In the genomic region with DNA sequence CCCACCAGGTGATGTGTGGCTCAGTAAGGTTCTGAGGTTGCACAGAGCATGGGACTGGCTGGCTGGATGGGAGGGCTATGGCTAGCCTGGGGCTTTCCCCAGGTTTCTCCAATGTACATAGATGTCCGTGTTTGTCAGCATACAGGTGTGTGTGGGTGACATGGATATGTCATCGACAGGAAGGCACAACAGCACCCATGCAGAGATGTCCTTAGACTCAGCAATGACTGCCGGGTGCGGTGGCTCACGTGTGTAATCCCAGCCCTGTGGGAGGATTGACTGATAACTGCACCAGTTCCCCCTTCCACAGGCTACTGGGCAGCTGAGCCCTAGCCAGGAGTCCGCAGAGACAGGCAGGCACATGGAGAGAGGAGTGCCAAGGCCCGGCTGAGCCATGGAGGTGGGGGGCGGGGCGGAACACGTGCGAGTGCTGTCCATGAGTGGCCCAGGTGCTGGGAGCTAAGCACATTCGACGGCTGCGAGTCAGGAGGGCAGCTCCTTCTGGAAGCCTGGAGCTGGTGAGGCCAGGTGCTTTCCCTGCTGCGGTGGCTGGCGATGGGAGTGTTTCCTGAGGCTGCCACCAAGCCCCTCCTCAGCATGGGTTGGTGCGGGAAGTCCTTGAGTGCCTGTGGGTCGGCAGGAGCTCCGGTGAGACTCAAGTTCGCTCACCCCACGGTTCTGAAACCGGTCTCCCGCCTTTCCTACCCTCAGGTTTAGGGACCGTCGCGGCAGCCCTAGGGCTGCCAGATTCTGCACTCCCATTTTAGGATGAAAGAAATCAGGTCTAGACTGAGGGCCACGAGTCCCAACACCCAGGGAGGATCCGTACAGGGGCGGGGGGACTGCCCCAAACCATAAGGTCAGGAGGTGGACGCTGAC, we compare ENCODE assay signal across 9 cellular contexts. TPM values are rescaled to one million over a fixed set of nuclear protein-coding genes. Genes with fewer than 3 reads are reported as not detected.
DNase-seq lines count a peak whose midpoint lies in the region; ATAC-seq and TF ChIP-seq lines count a peak whose summit lies in the region.
"Had no signal": no experiment of that assay in that cellular context is flagged by ENCODE, and none has a peak within 500 bp of the region (broad histone marks: within the 10 kb centered on the region; RNA-seq: fewer than 3 reads in every experiment).

No MANE protein-coding gene starts in this region.

- no peaks in the 10 kb centered on the region for H3K27me3 ChIP-seq in BE2C
- H3K27me3 ChIP-seq in trophoblast cell (ENCODE audit: insufficient read depth, low read length), result no peaks in the 10 kb centered on the region

- H3K9me3 ChIP-seq in BE2C (peaks cover 6% of the 10 kb centered on the region; the same call in 1 of the 2 replicates), trophoblast cell (ENCODE audit: insufficient read depth, low read depth, low read length) (peaks cover 3% of the 10 kb centered on the region)

- DNase-seq in BE2C (peak; percentile 60), NCI-H2029 (lab: John Stamatoyannopoulos, UW) (peak; percentile 67), foreskin fibroblast (peak in 1 of 2 donors; percentile 28), trophoblast cell (peak; percentile 57 to 69), T1000 (lab: John Stamatoyannopoulos, UW) (no peak), globus pallidus (ENCODE audit: low spot score) (no peak)
- peak; percentile 30 for DNase-seq in activated T-cell treated with anti-CD3 and anti-CD28 coated beads, Interleukin-2, amount 50 U/mL, for 4 hours

- no peaks in the 10 kb centered on the region for H3K9me3 Mint-ChIP-seq in activated T-cell treated with anti-CD3 and anti-CD28 coated beads, Interleukin-2, amount 50 U/mL, for 4 hours

- no peaks in the 10 kb centered on the region for H3K27me3 Mint-ChIP-seq in activated T-cell treated with anti-CD3 and anti-CD28 coated beads, Interleukin-2, amount 50 U/mL, for 4 hours (ENCODE audit: low read depth)

- H2AFZ ChIP-seq in trophoblast cell (ENCODE audit: insufficient read depth, low read length, poor library complexity), result no peak overlapping the region

- H3K36me3 ChIP-seq in BE2C (peaks cover 13% of the 10 kb centered on the region), trophoblast cell (ENCODE audit: control insufficient read depth in 1 of 2, insufficient read depth in 2 of 2, low read length in 2 of 2) (no peaks in the 10 kb centered on the region)

- TF ChIP-seq CTCF in BE2C (IDR thresholded peaks at IDR 0.05; ENCODE audit: low read depth, low read length) (no peak), foreskin fibroblast (IDR thresholded peaks at IDR 0.05; ENCODE audit: low read depth, low read length) (no peak)

- H3K18ac ChIP-seq in trophoblast cell (ENCODE audit: low read length), result peak overlapping the region; percentile 18

- H2BK12ac ChIP-seq in trophoblast cell (ENCODE audit: low read length), result no peak overlapping the region

- peak overlapping the region; percentile 97 for H4K12ac ChIP-seq in trophoblast cell (ENCODE audit: low read depth, low read length)

- peak; percentile 2 for ATAC-seq in GM21825 (IDR thresholded peaks at IDR 0.05; ENCODE audit: unreplicated experiment)
- peak; percentile 8 to 16 for ATAC-seq in activated T-cell treated with anti-CD3 and anti-CD28 coated beads, Interleukin-2, amount 50 U/mL, for 4 hours

- peak overlapping the region; percentile 25 for H3K4ac ChIP-seq in trophoblast cell (ENCODE audit: low read depth, low read length)

- H3K4me3 Mint-ChIP-seq in activated T-cell treated with anti-CD3 and anti-CD28 coated beads, Interleukin-2, amount 50 U/mL, for 4 hours, result peak overlapping the region; percentile 92

- peaks cover 37% of the 10 kb centered on the region for H3K4me1 Mint-ChIP-seq in activated T-cell treated with anti-CD3 and anti-CD28 coated beads, Interleukin-2, amount 50 U/mL, for 4 hours (ENCODE audit: low read depth)

- peaks cover 23% of the 10 kb centered on the region for H3K79me1 ChIP-seq in trophoblast cell (ENCODE audit: low read length)

- peak overlapping the region; percentile 1 for H2AK5ac ChIP-seq in trophoblast cell (ENCODE audit: low read length)

- peak overlapping the region; percentile 70 for H3K9ac ChIP-seq in trophoblast cell (ENCODE audit: low read length)

- peak overlapping the region; percentile 93 for H3K14ac ChIP-seq in trophoblast cell (ENCODE audit: low read length)

- H2BK5ac ChIP-seq in trophoblast cell (ENCODE audit: low read depth, low read length, poor library complexity), result peak overlapping the region; percentile 11

- WGBS in trophoblast cell (ENCODE audit: extremely low coverage, insufficient coverage, insufficient read length), result no CpG with 5 or more reads among the region's 30 CpGs

- H2BK120ac ChIP-seq in trophoblast cell (ENCODE audit: insufficient read depth, low read length, poor library complexity), result peak overlapping the region; percentile 4

- H3K23ac ChIP-seq in trophoblast cell (ENCODE audit: low read length), result no peak overlapping the region

- H3K4me1 ChIP-seq in BE2C (peaks cover 9% of the 10 kb centered on the region), trophoblast cell (ENCODE audit: control insufficient read depth in 1 of 2, insufficient read depth in 2 of 2, low read length in 2 of 2) (peaks cover 24 to 29% of the 10 kb centered on the region in 2 experiments)

- peak overlapping the region; percentile 93 for H4K91ac ChIP-seq in trophoblast cell (ENCODE audit: low read depth, low read length)

- H3K27ac ChIP-seq in trophoblast cell (ENCODE audit: low read depth, low read length), result no peak overlapping the region

- peaks cover 7% of the 10 kb centered on the region for H3K79me2 ChIP-seq in trophoblast cell (ENCODE audit: control insufficient read depth, insufficient read depth, low read length, poor library complexity)

- H3K4me3 ChIP-seq in BE2C (ENCODE audit: low read depth, low read length) (peak overlapping the region; percentile 84), foreskin fibroblast (ENCODE audit: low read depth in 1 of 2, low read length in 2 of 2) (peak overlapping the region; percentile 67 to 90), trophoblast cell (ENCODE audit: low read depth, low read length) (peak overlapping the region; percentile 82)

- peak overlapping the region; percentile 92 for H4K8ac ChIP-seq in trophoblast cell (ENCODE audit: low read depth, low read length)

- peaks cover 7% of the 10 kb centered on the region for H3K36me3 Mint-ChIP-seq in activated T-cell treated with anti-CD3 and anti-CD28 coated beads, Interleukin-2, amount 50 U/mL, for 4 hours (ENCODE audit: insufficient read depth)

- H3K4me2 ChIP-seq in trophoblast cell (ENCODE audit: low read length), result peak overlapping the region; percentile 76

RNA-seq across cellular contexts. Expression of a gene that starts 0.9 kb away (rescaled TPM):
- polyA plus RNA-seq in BE2C (2012; ENCODE audit: insufficient read depth, insufficient read length, low read depth), result 69.7 TPM
- total RNA-seq in activated T-cell treated with anti-CD3 and anti-CD28 coated beads, Interleukin-2, amount 50 U/mL, for 4 hours, result 10 to 100 TPM; 41.4 to 41.9 (median 41.6) TPM
- polyA plus RNA-seq in trophoblast cell (2013), result 12.8 and 13.1 TPM in 2 replicates

RNA-seq across cellular contexts. Expression of a gene that starts 15.6 kb away (rescaled TPM):
- polyA plus RNA-seq in BE2C (2012; ENCODE audit: insufficient read depth, insufficient read length, low read depth), result 6.0 TPM
- total RNA-seq in activated T-cell treated with anti-CD3 and anti-CD28 coated beads, Interleukin-2, amount 50 U/mL, for 4 hours, result under 1 TPM; 0.40 to 0.56 (median 0.41) TPM
- 8.7 and 9.0 TPM in 2 replicates for polyA plus RNA-seq in trophoblast cell (2013)

RNA-seq across cellular contexts. Expression of a gene that starts 29.5 kb away (rescaled TPM):
- 1.8 TPM for polyA plus RNA-seq in BE2C (2012; ENCODE audit: insufficient read depth, insufficient read length, low read depth)
- not detected for total RNA-seq in activated T-cell treated with anti-CD3 and anti-CD28 coated beads, Interleukin-2, amount 50 U/mL, for 4 hours
- 0.01 TPM in 1 of 2 replicates, not detected in the other for polyA plus RNA-seq in trophoblast cell (2013)
- total RNA-seq: pulmonary artery endothelial cell had no signal

RNA-seq across cellular contexts. Expression of a gene that starts 39.5 kb away (rescaled TPM):
- 287 TPM for polyA plus RNA-seq in BE2C (2012; ENCODE audit: insufficient read depth, insufficient read length, low read depth)
- total RNA-seq in activated T-cell treated with anti-CD3 and anti-CD28 coated beads, Interleukin-2, amount 50 U/mL, for 4 hours, result 100 to 1,000 TPM; 192 to 199 (median 194) TPM
- 37.2 and 37.6 TPM in 2 replicates for polyA plus RNA-seq in trophoblast cell (2013)

RNA-seq across cellular contexts. Expression of a gene that starts 46.1 kb away (rescaled TPM):
- 262 TPM for polyA plus RNA-seq in BE2C (2012; ENCODE audit: insufficient read depth, insufficient read length, low read depth)
- total RNA-seq in activated T-cell treated with anti-CD3 and anti-CD28 coated beads, Interleukin-2, amount 50 U/mL, for 4 hours, result 100 to 1,000 TPM; 145 to 189 (median 183) TPM
- polyA plus RNA-seq in trophoblast cell (2013), result 38.1 and 38.7 TPM in 2 replicates

Comparison
In these comparisons a context has a peak if more than half of its experiments do, and no peak if none do; other contexts are left out.
1. DNase-seq: peak in BE2C (single experiment), NCI-H2029 (single experiment), activated T-cell treated with anti-CD3 and anti-CD28 coated beads, Interleukin-2, amount 50 U/mL, for 4 hours (single experiment) and trophoblast cell (2 of 2); none in T1000 (single experiment) and globus pallidus (single experiment).
2. Peak in every context shown above with its lines, with median percentiles within 50 percentile points of each other: H3K4me3 ChIP-seq.